8 cellular contexts compared by ENCODE assay signal in genomic region chr19:34556500-34556899, GRCh38.
DNase-seq lines count a peak whose midpoint lies in the region; ATAC-seq and TF ChIP-seq lines count a peak whose summit lies in the region.

No MANE protein-coding gene starts in this region.

- peak; percentile 61 for TF ChIP-seq CTCF in PC-3 (conservative IDR thresholded peaks at IDR 0.05; ENCODE audit: low read depth, low read length)
- TF ChIP-seq CTCF in foreskin keratinocyte (conservative IDR thresholded peaks at IDR 0.05): peak; percentile 47

- CTCF ChIA-PET in PC-3 (lab: Charles Lee): no interaction called here

- no TSS peak for BruUV-seq in PC-3 (replicated peaks; lab: Mats Ljungman, UMichigan)

- H2AFZ ChIP-seq in PC-3 (ENCODE audit: low read length): no peak overlapping the region

- DNase-seq in stimulated activated CD4-positive, alpha-beta T cell treated with anti-CD3 and anti-CD28 coated beads, Interleukin-2, amount 100 ng/mL, for 48 hours: peak; percentile 16 to 19
- no peak for DNase-seq in stimulated activated CD4-positive, alpha-beta T cell treated with anti-CD3 and anti-CD28 coated beads, Interleukin-12 subunit alpha, Interleukin-12 subunit beta, amount 100 ng/mL, for 4 hours
- DNase-seq in PC-3: peak; percentile 30
- DNase-seq in foreskin keratinocyte: no peak
- DNase-seq in aorta: no peak
- no peak for DNase-seq in caudate nucleus (lab: John Stamatoyannopoulos, UW)

- H3K9me3 ChIP-seq in PC-3 (ENCODE audit: low read length): no peaks in the 10 kb centered on the region
- H3K9me3 ChIP-seq in aorta (ENCODE audit: control insufficient read depth, low read length): no peaks in the 10 kb centered on the region

- H3K4me1 ChIP-seq in PC-3 (ENCODE audit: insufficient read depth, low read length) (no peaks in the 10 kb centered on the region), foreskin keratinocyte (no peaks in the 10 kb centered on the region), aorta (ENCODE audit: control insufficient read depth in 1 of 2, insufficient read depth in 2 of 2, low read length in 2 of 2) (no peaks in the 10 kb centered on the region)

- POLR2A ChIA-PET in PC-3 (lab: Charles Lee; ENCODE audit: unreplicated experiment): no interaction called here

- H3K27ac ChIP-seq in PC-3 (ENCODE audit: low read length) (no peak overlapping the region), foreskin keratinocyte (no peak overlapping the region), aorta (ENCODE audit: low read depth in 1 of 2, low read length in 2 of 2) (no peak overlapping the region), caudate nucleus (ENCODE audit: low read depth, low read length) (no peak overlapping the region)

- no peaks in the 10 kb centered on the region for H4K20me1 ChIP-seq in PC-3 (ENCODE audit: low read length)

- H3F3A ChIP-seq in PC-3 (ENCODE audit: low read length, unreplicated experiment): no peaks in the 10 kb centered on the region

- H3K36me3 ChIP-seq in PC-3 (ENCODE audit: low read depth, low read length) (no peaks in the 10 kb centered on the region), aorta (ENCODE audit: control insufficient read depth in 1 of 2, insufficient read depth in 2 of 2, low read length in 1 of 2) (no peaks in the 10 kb centered on the region)

- no peaks in the 10 kb centered on the region for H3K9me2 ChIP-seq in PC-3 (replicated peaks; ENCODE audit: low read length)

- intact Hi-C loops in PC-3 (cut with micrococcal nuclease) (no loop called here), aorta (cut with DNase I) (no loop called here)

- ATAC-seq in PC-3 (no peak), foreskin keratinocyte (no peak), aorta (ENCODE audit: low FRiP score) (peak; percentile 60), GM19455 (IDR thresholded peaks at IDR 0.05; ENCODE audit: unreplicated experiment) (no peak), HG03520 (IDR thresholded peaks at IDR 0.05; ENCODE audit: unreplicated experiment) (no peak)

- peaks cover 35% of the 10 kb centered on the region for H3K27me3 ChIP-seq in PC-3 (ENCODE audit: low read length)
- no peaks in the 10 kb centered on the region for H3K27me3 ChIP-seq in foreskin keratinocyte
- peaks cover 0 to 2% of the 10 kb centered on the region in 2 donors for H3K27me3 ChIP-seq in aorta (ENCODE audit: control insufficient read depth in 1 of 2, insufficient read depth in 2 of 2, low read length in 1 of 2)

- 1 to 2% methylated on average over 3 of the region's 3 CpGs for WGBS in aorta, 2 donors

- H3K9ac ChIP-seq in PC-3 (ENCODE audit: low read length): no peak overlapping the region

- H3K79me2 ChIP-seq in PC-3 (ENCODE audit: low read length): no peaks in the 10 kb centered on the region

- H3K4me3 ChIP-seq in PC-3 (ENCODE audit: low read length) (no peak overlapping the region), aorta (ENCODE audit: low read length in 2 of 2) (no peak overlapping the region)

- H3K4me2 ChIP-seq in PC-3 (ENCODE audit: low read length): no peak overlapping the region

Comparison
In these comparisons a context has a peak if more than half of its experiments do, and no peak if none do; other contexts are left out.
1. DNase-seq: peak in stimulated activated CD4-positive, alpha-beta T cell treated with anti-CD3 and anti-CD28 coated beads, Interleukin-2, amount 100 ng/mL, for 48 hours (2 of 2) and PC-3 (single experiment); none in stimulated activated CD4-positive, alpha-beta T cell treated with anti-CD3 and anti-CD28 coated beads, Interleukin-12 subunit alpha, Interleukin-12 subunit beta, amount 100 ng/mL, for 4 hours (single experiment), foreskin keratinocyte (0 of 2), aorta (0 of 2) and caudate nucleus (0 of 61).